23 cellular contexts compared by ENCODE assay signal in the genomic region with DNA sequence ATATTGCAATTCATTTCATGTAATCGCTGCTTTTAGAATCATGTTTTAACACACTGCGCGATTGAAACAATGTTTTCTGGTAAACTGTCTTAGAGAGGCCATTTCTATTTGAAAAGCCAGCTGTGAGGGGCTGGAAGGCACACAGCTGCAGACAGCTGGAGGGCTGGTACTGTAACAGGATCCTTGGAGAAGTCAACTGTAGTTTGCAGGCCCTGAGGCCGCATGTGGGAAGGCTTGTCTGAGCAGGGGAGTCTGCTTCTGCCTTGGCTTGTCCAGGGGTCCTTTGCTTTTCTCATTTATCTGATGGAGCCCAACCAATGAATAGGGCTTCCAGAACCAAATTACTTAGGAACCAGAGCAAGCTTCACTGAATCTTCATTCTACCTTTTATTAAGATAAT.
DNase-seq lines count a peak whose midpoint lies in the region; ATAC-seq, FAIRE-seq and TF ChIP-seq lines count a peak whose summit lies in the region.
"Had no signal": no experiment of that assay in that cellular context is flagged by ENCODE, and none has a peak within 500 bp of the region (broad histone marks: within the 10 kb centered on the region; RNA-seq: fewer than 3 reads in every experiment).

No MANE protein-coding gene starts in this region.

- TF ChIP-seq CTCF in right atrium auricular region (IDR thresholded peaks at IDR 0.05) (no peak), left ventricle myocardium inferior (IDR thresholded peaks at IDR 0.05; ENCODE audit: borderline replicate concordance) (no peak), testis (IDR thresholded peaks at IDR 0.05) (no peak), D721Med (IDR thresholded peaks at IDR 0.05; ENCODE audit: insufficient read depth, missing control alignments) (no peak), MCF 10A (IDR thresholded peaks at IDR 0.05; ENCODE audit: unreplicated experiment) (no peak)

- H3K4ac ChIP-seq in mesenchymal stem cell (ENCODE audit: low read depth in 1 of 2, low read length in 2 of 2) = no peak overlapping the region

- H3K9me3 Mint-ChIP-seq in MCF 10A (ENCODE audit: unreplicated experiment) = no peaks in the 10 kb centered on the region
- H3K9me3 Mint-ChIP-seq: activated T-cell treated with anti-CD3 and anti-CD28 coated beads, Interleukin-2, amount 50 U/mL, for 24 hours had no signal

- no peaks in the 10 kb centered on the region for H3K27me3 Mint-ChIP-seq in MCF 10A (ENCODE audit: insufficient read depth, unreplicated experiment)
- H3K27me3 Mint-ChIP-seq: activated CD8-positive, alpha-beta T cell treated with anti-CD3 and anti-CD28 coated beads for 36 hours; activated T-cell treated with anti-CD3 and anti-CD28 coated beads, Interleukin-2, amount 50 U/mL, for 24 hours had no signal

- POLR2A ChIA-PET in MCF 10A (lab: Yijun Ruan, JAX) = no interaction called here

- no peaks in the 10 kb centered on the region for H3K4me1 Mint-ChIP-seq in MCF 10A (ENCODE audit: insufficient read depth, unreplicated experiment)
- H3K4me1 Mint-ChIP-seq: B cell had no signal

- CTCF ChIA-PET in MCF 10A (lab: Yijun Ruan, JAX) = no interaction called here

- no peak overlapping the region for H2AFZ ChIP-seq in mesenchymal stem cell (ENCODE audit: low read depth, low read length)

- no peak overlapping the region for H2BK12ac ChIP-seq in mesenchymal stem cell (ENCODE audit: low read length in 2 of 2)

- FAIRE-seq in D721Med (lab: Jason Lieb, UNC) = no peak
- FAIRE-seq: islet of Langerhans had no signal

- intact Hi-C loops in Right ventricle myocardium inferior (cut with DNase I) (no loop called here), left ventricle myocardium inferior (cut with micrococcal nuclease) (no loop called here), testis (cut with DNase I; ENCODE audit: low total_unique reads) (no loop called here), MCF 10A (cut with micrococcal nuclease) (no loop called here)

- no peak overlapping the region for H3K9ac ChIP-seq in mesenchymal stem cell (ENCODE audit: low read length)

- ATAC-seq in Right ventricle myocardium inferior = peak; percentile 74
- ATAC-seq: activated CD8-positive, alpha-beta T cell treated with anti-CD3 and anti-CD28 coated beads for 36 hours; effector memory CD8-positive, alpha-beta T cell; psoas muscle; SK-N-SH treated with all-trans-retinoic acid at 6 μM for 48 hours had no signal

- DNase-seq in Right ventricle myocardium inferior (ENCODE audit: missing footprints) = peak; percentile 84
- DNase-seq in right atrium auricular region (ENCODE audit: low spot score) = no peak
- peak; percentile 69 for DNase-seq in left ventricle myocardium inferior
- peak; percentile 28 for DNase-seq in mesenchymal stem cell
- DNase-seq in testis = peak; percentile 42
- DNase-seq in D721Med (ENCODE audit: insufficient read length, low spot score) = no peak
- no peak for DNase-seq in MCF 10A (ENCODE audit: unreplicated experiment)
- no peak for DNase-seq in NCI-H345 treated with DMSO at 0.1 percent for 48 hours (lab: John Stamatoyannopoulos, UW; ENCODE audit: unreplicated experiment)
- DNase-seq: activated CD4-positive, CD25-positive, alpha-beta regulatory T cell; activated CD8-positive, alpha-beta T cell treated with anti-CD3 and anti-CD28 coated beads for 36 hours; activated naive CD4-positive, alpha-beta T cell treated with anti-CD3 and anti-CD28 coated beads, Interleukin-2, amount 50 U/mL, for 16 hours; activated T-cell treated with anti-CD3 and anti-CD28 coated beads, Interleukin-2, amount 50 U/mL, for 24 hours; DMS79 treated with DMSO at 0.1 percent for 48 hours; effector memory CD8-positive, alpha-beta T cell; NCI-H1092; NCI-H2081 treated with DMSO at 0.1 percent for 48 hours; NCI-H510A treated with DMSO at 0.1 percent for 48 hours; psoas muscle had no signal

- H3K4me2 ChIP-seq in mesenchymal stem cell (ENCODE audit: low read length, poor library complexity, severe bottlenecking) = no peak overlapping the region

- no peak overlapping the region for H3K27ac Mint-ChIP-seq in MCF 10A (ENCODE audit: low read depth, unreplicated experiment)
- H3K27ac Mint-ChIP-seq: activated CD8-positive, alpha-beta T cell treated with anti-CD3 and anti-CD28 coated beads for 36 hours; activated T-cell treated with anti-CD3 and anti-CD28 coated beads, Interleukin-2, amount 50 U/mL, for 24 hours; B cell; effector memory CD8-positive, alpha-beta T cell had no signal

- H3K79me1 ChIP-seq in mesenchymal stem cell (replicated peaks; ENCODE audit: low read length, poor library complexity, severe bottlenecking) = no peaks in the 10 kb centered on the region

- no peak overlapping the region for H3K23ac ChIP-seq in mesenchymal stem cell (ENCODE audit: low read length in 2 of 2)

- H3K9me3 ChIP-seq in right atrium auricular region (peaks cover 0 to 10% of the 10 kb centered on the region in 2 donors), left ventricle myocardium inferior (replicated peaks) (peaks cover 13% of the 10 kb centered on the region), mesenchymal stem cell (ENCODE audit: control insufficient read depth, low read length) (no peaks in the 10 kb centered on the region), testis (no peaks in the 10 kb centered on the region)
- H3K9me3 ChIP-seq: ascending aorta, vagina had no signal

- H3K36me3 Mint-ChIP-seq in MCF 10A (ENCODE audit: insufficient read depth, unreplicated experiment) = no peaks in the 10 kb centered on the region

- no peak overlapping the region for H3K14ac ChIP-seq in mesenchymal stem cell (ENCODE audit: low read length in 2 of 2)

- H3K18ac ChIP-seq in mesenchymal stem cell (ENCODE audit: low read depth in 1 of 2, low read length in 2 of 2) = no peak overlapping the region

- no TSS peak for BruUV-seq in MCF 10A (replicated peaks; lab: Mats Ljungman, UMichigan)

- no peak overlapping the region for H2AK5ac ChIP-seq in mesenchymal stem cell (ENCODE audit: low read length, severe bottlenecking)

- H4K91ac ChIP-seq in mesenchymal stem cell (ENCODE audit: low read length) = peak overlapping the region; percentile 67

- no peak overlapping the region for H4K8ac ChIP-seq in mesenchymal stem cell (ENCODE audit: low read length)

- H3K36me3 ChIP-seq in right atrium auricular region (no peaks in the 10 kb centered on the region), left ventricle myocardium inferior (no peaks in the 10 kb centered on the region), mesenchymal stem cell (ENCODE audit: control insufficient read depth in 1 of 2, insufficient read depth in 2 of 2, low read depth in 1 of 2, low read length in 2 of 2) (no peaks in the 10 kb centered on the region), testis (ENCODE audit: low read depth, missing control alignments) (no peaks in the 10 kb centered on the region)
- H3K36me3 ChIP-seq: ascending aorta, vagina had no signal

- no peak for TF ChIP-seq POLR2A in testis (IDR thresholded peaks at IDR 0.05)

- H3K4me1 ChIP-seq in right atrium auricular region (peaks cover 0 to 6% of the 10 kb centered on the region in 2 donors), left ventricle myocardium inferior (peaks cover 12% of the 10 kb centered on the region), mesenchymal stem cell (ENCODE audit: control insufficient read depth, insufficient read depth, low read depth, low read length) (no peaks in the 10 kb centered on the region), testis (peaks cover 26% of the 10 kb centered on the region)
- H3K4me1 ChIP-seq: psoas muscle had no signal

- no peak overlapping the region for H3K4me3 Mint-ChIP-seq in MCF 10A (ENCODE audit: unreplicated experiment)
- H3K4me3 Mint-ChIP-seq: activated CD8-positive, alpha-beta T cell treated with anti-CD3 and anti-CD28 coated beads for 36 hours; activated T-cell treated with anti-CD3 and anti-CD28 coated beads, Interleukin-2, amount 50 U/mL, for 24 hours; B cell; effector memory CD8-positive, alpha-beta T cell had no signal

- H2BK5ac ChIP-seq in mesenchymal stem cell (ENCODE audit: low read depth, low read length, poor library complexity, severe bottlenecking) = no peak overlapping the region

- H3K4me3 ChIP-seq in right atrium auricular region = no peak overlapping the region
- no peak overlapping the region for H3K4me3 ChIP-seq in left ventricle myocardium inferior
- H3K4me3 ChIP-seq in mesenchymal stem cell (ENCODE audit: insufficient read depth in 1 of 2, low read depth in 1 of 2, low read length in 2 of 2) = no peak overlapping the region
- H3K4me3 ChIP-seq in testis = no peak overlapping the region
- H3K4me3 ChIP-seq: ascending aorta, psoas muscle, vagina had no signal

- H2BK15ac ChIP-seq in mesenchymal stem cell (ENCODE audit: low read depth, poor library complexity, severe bottlenecking) = no peak overlapping the region

- WGBS in mesenchymal stem cell = 72% methylated on average over 4 of the region's 4 CpGs
- WGBS in testis, 2 donors = 53 to 58% methylated on average over 4 of the region's 4 CpGs

- H3K27ac ChIP-seq in right atrium auricular region (no peak overlapping the region), left ventricle myocardium inferior (replicated peaks) (peak overlapping the region; percentile 40), mesenchymal stem cell (ENCODE audit: low read length, poor library complexity, severe bottlenecking) (no peak overlapping the region), testis (no peak overlapping the region)
- H3K27ac ChIP-seq: ascending aorta, psoas muscle had no signal

- no peak overlapping the region for H2BK120ac ChIP-seq in mesenchymal stem cell (ENCODE audit: low read depth, low read length)

- H3K27me3 ChIP-seq in right atrium auricular region (no peaks in the 10 kb centered on the region), left ventricle myocardium inferior (ENCODE audit: low read depth) (no peaks in the 10 kb centered on the region), mesenchymal stem cell (ENCODE audit: control insufficient read depth in 1 of 2, insufficient read depth in 1 of 2, low read length in 2 of 2) (peaks cover 0 to 5% of the 10 kb centered on the region in 2 experiments), testis (no peaks in the 10 kb centered on the region)
- H3K27me3 ChIP-seq: ascending aorta, vagina had no signal

Comparison
In these comparisons a context has a peak if more than half of its experiments do, and no peak if none do; other contexts are left out.
1. DNase-seq: peak in Right ventricle myocardium inferior (single experiment), left ventricle myocardium inferior (single experiment), mesenchymal stem cell (single experiment) and testis (single experiment); none in right atrium auricular region (single experiment), D721Med (single experiment), MCF 10A (single experiment) and NCI-H345 treated with DMSO at 0.1 percent for 48 hours (single experiment).